ENCODE assay signal across 16 cellular contexts in genomic region chr5:139117342-139117884, GRCh38.
DNase-seq lines count a peak whose midpoint lies in the region; ATAC-seq, FAIRE-seq and TF ChIP-seq lines count a peak whose summit lies in the region.
"Had no signal": no experiment of that assay in that cellular context is flagged by ENCODE, and none has a peak within 500 bp of the region (broad histone marks: within the 10 kb centered on the region; RNA-seq: fewer than 3 reads in every experiment).

No MANE protein-coding gene starts in this region.

- 75% methylated on average over 1 of the region's 2 CpGs for WGBS in right lobe of liver (ENCODE audit: insufficient coverage, low coverage, low lambda C conversion rate, missing lambda C conversion rate)
- WGBS in hepatocyte (ENCODE audit: low lambda C conversion rate, missing lambda C conversion rate), result 89% methylated on average over 2 of the region's 2 CpGs

- H3K9me3 Mint-ChIP-seq in Caco-2 (ENCODE audit: unreplicated experiment) (peaks cover 10% of the 10 kb centered on the region), astrocyte (ENCODE audit: unreplicated experiment) (no peaks in the 10 kb centered on the region)

- no peak for FAIRE-seq in astrocyte (lab: Jason Lieb, UNC)
- FAIRE-seq: H1 had no signal

- no peaks in the 10 kb centered on the region for H3K27me3 ChIP-seq in Caco-2 (replicated peaks; ENCODE audit: control insufficient read depth, insufficient read depth, low read length)
- no peaks in the 10 kb centered on the region for H3K27me3 ChIP-seq in astrocyte (ENCODE audit: insufficient read depth, low read length)
- H3K27me3 ChIP-seq in right lobe of liver, result no peaks in the 10 kb centered on the region
- no peaks in the 10 kb centered on the region for H3K27me3 ChIP-seq in thoracic aorta (replicated peaks; ENCODE audit: insufficient read depth)
- H3K27me3 ChIP-seq in hepatocyte, result no peaks in the 10 kb centered on the region

- CTCF ChIA-PET in Caco-2 (lab: Charles Lee), result interaction anchor here (0.6 kb wide), 1 partner anchor 116 kb away, joined by 3 read pairs; no protein-coding TSS in a partner anchor

- no peak overlapping the region for H3K27ac ChIP-seq in astrocyte (ENCODE audit: low read depth, low read length)
- no peak overlapping the region for H3K27ac ChIP-seq in right lobe of liver
- peak overlapping the region; percentile 68 to 73 for H3K27ac ChIP-seq in thoracic aorta
- no peak overlapping the region for H3K27ac ChIP-seq in hepatocyte

- no peak for TF ChIP-seq CTCF in Caco-2 (IDR thresholded peaks at IDR 0.05; ENCODE audit: insufficient read depth in 1 of 2, low read depth in 1 of 2, low read length in 1 of 2, severe bottlenecking in 1 of 2, unreplicated experiment in 1 of 2)
- no peak for TF ChIP-seq CTCF in astrocyte (IDR thresholded peaks at IDR 0.05; ENCODE audit: insufficient read depth, low read depth, low read length)
- no peak for TF ChIP-seq CTCF in right lobe of liver (IDR thresholded peaks at IDR 0.05)
- no peak for TF ChIP-seq CTCF in thoracic aorta (IDR thresholded peaks at IDR 0.05)
- no peak for TF ChIP-seq CTCF in hepatocyte (IDR thresholded peaks at IDR 0.05; ENCODE audit: poor library complexity)

- H3K27me3 Mint-ChIP-seq in Caco-2 (ENCODE audit: insufficient read depth, unreplicated experiment) (no peaks in the 10 kb centered on the region), astrocyte (ENCODE audit: low read depth, unreplicated experiment) (peaks cover 7% of the 10 kb centered on the region)
- H3K27me3 Mint-ChIP-seq: B cell; CD4-positive, alpha-beta T cell had no signal

- H3K4me3 ChIP-seq in Caco-2 (ENCODE audit: low read depth, low read length) (no peak overlapping the region), astrocyte (ENCODE audit: insufficient read depth, low read depth, low read length) (no peak overlapping the region), right lobe of liver (no peak overlapping the region), thoracic aorta (no peak overlapping the region), hepatocyte (no peak overlapping the region)

- H3K9ac ChIP-seq in astrocyte (ENCODE audit: low read length), result no peak overlapping the region

- ATAC-seq in right lobe of liver, result peak; percentile 65 to 88 (median 76)
- no peak for ATAC-seq in thoracic aorta (ENCODE audit: insufficient number of reproducible peaks, low FRiP score, low read depth)

- H3K4me2 ChIP-seq in astrocyte (ENCODE audit: low read length) (no peak overlapping the region), hepatocyte (no peak overlapping the region)

- H4K20me1 ChIP-seq in astrocyte (ENCODE audit: insufficient read depth, low read length), result no peaks in the 10 kb centered on the region
- no peaks in the 10 kb centered on the region for H4K20me1 ChIP-seq in hepatocyte (ENCODE audit: insufficient read depth, poor library complexity, severe bottlenecking)

- H3K4me3 Mint-ChIP-seq in Caco-2 (ENCODE audit: unreplicated experiment) (no peak overlapping the region), astrocyte (ENCODE audit: unreplicated experiment) (no peak overlapping the region)
- H3K4me3 Mint-ChIP-seq: B cell; CD4-positive, alpha-beta T cell had no signal

- peak; percentile 26 to 43 for DNase-seq in Caco-2
- no peak for DNase-seq in astrocyte (ENCODE audit: low read depth)
- no peak for DNase-seq in right lobe of liver
- no peak for DNase-seq in thoracic aorta (ENCODE audit: low spot score)
- DNase-seq in hepatocyte (ENCODE audit: low spot score), result no peak
- no peak for DNase-seq in NCI-H2029 treated with DMSO at 0.1 percent for 48 hours (lab: John Stamatoyannopoulos, UW)
- DNase-seq in NCI-H1694 treated with DMSO at 0.1 percent for 48 hours (lab: John Stamatoyannopoulos, UW), result no peak
- DNase-seq: CD4-positive, alpha-beta T cell; EL; KBM-7; NCI-H1105 treated with DMSO at 0.1 percent for 48 hours; NCI-H1694; NCI-H2227 treated with DMSO at 0.1 percent for 48 hours; SHP77 had no signal

- H3K27ac Mint-ChIP-seq in Caco-2 (ENCODE audit: unreplicated experiment) (no peak overlapping the region), astrocyte (ENCODE audit: unreplicated experiment) (peak overlapping the region; percentile 12)
- H3K27ac Mint-ChIP-seq: B cell; CD4-positive, alpha-beta T cell had no signal

- no peak for TF ChIP-seq POLR2A in right lobe of liver (IDR thresholded peaks at IDR 0.05)

- H3K4me1 Mint-ChIP-seq in Caco-2 (ENCODE audit: low read depth, unreplicated experiment) (no peaks in the 10 kb centered on the region), astrocyte (ENCODE audit: low read depth, unreplicated experiment) (no peaks in the 10 kb centered on the region)
- H3K4me1 Mint-ChIP-seq: B cell had no signal

- H3K9me3 ChIP-seq in Caco-2 (no peaks in the 10 kb centered on the region), astrocyte (ENCODE audit: insufficient read depth, low read depth, low read length) (no peaks in the 10 kb centered on the region), right lobe of liver (no peaks in the 10 kb centered on the region), thoracic aorta (no peaks in the 10 kb centered on the region), hepatocyte (ENCODE audit: low read depth) (no peaks in the 10 kb centered on the region)

- H3K36me3 ChIP-seq in Caco-2 (ENCODE audit: control insufficient read depth, insufficient read depth, low read length) (no peaks in the 10 kb centered on the region; the same call in none of the 2 replicates), astrocyte (ENCODE audit: insufficient read depth, low read length) (no peaks in the 10 kb centered on the region), right lobe of liver (peaks cover 0 to 28% (median 1%) of the 10 kb centered on the region in 4 donors), thoracic aorta (no peaks in the 10 kb centered on the region), hepatocyte (replicated peaks; ENCODE audit: insufficient read depth, low read depth) (no peaks in the 10 kb centered on the region)

- BruUV-seq in Caco-2 (replicated peaks; lab: Mats Ljungman, UMichigan), result no TSS peak

- POLR2A ChIA-PET in Caco-2 (lab: Charles Lee), result no interaction called here

- H3K36me3 Mint-ChIP-seq in Caco-2 (ENCODE audit: insufficient read depth, unreplicated experiment), result peaks cover 5% of the 10 kb centered on the region
- peaks cover 28% of the 10 kb centered on the region for H3K36me3 Mint-ChIP-seq in astrocyte (ENCODE audit: low read depth, unreplicated experiment)

- H3K9me2 ChIP-seq in hepatocyte (replicated peaks; ENCODE audit: insufficient read depth), result no peaks in the 10 kb centered on the region

- H3K79me2 ChIP-seq in astrocyte (ENCODE audit: insufficient read depth, low read length) (no peaks in the 10 kb centered on the region), hepatocyte (no peaks in the 10 kb centered on the region)

- intact Hi-C loops in Caco-2 (cut with micrococcal nuclease; ENCODE audit: unreplicated experiment), result no loop called here
- intact Hi-C loops in right lobe of liver (cut with DNase I), result no loop called here

- H3K4me1 ChIP-seq in Caco-2, result peaks cover 12% of the 10 kb centered on the region
- H3K4me1 ChIP-seq in astrocyte (ENCODE audit: insufficient read depth, low read length), result no peaks in the 10 kb centered on the region
- peaks cover 0 to 12% (median 2%) of the 10 kb centered on the region in 4 donors for H3K4me1 ChIP-seq in right lobe of liver
- H3K4me1 ChIP-seq in thoracic aorta (ENCODE audit: control insufficient read depth in 1 of 2, low read depth in 2 of 2), result peaks cover 30 to 69% of the 10 kb centered on the region in 2 donors
- H3K4me1 ChIP-seq in hepatocyte (ENCODE audit: insufficient read depth), result no peaks in the 10 kb centered on the region

- H2AFZ ChIP-seq in astrocyte (ENCODE audit: low read depth, low read length) (no peak overlapping the region), hepatocyte (no peak overlapping the region)

Comparison
In these comparisons a context has a peak if more than half of its experiments do, and no peak if none do; other contexts are left out.
1. DNase-seq: peak in Caco-2 (2 of 2); none in astrocyte (single experiment), right lobe of liver (0 of 3), thoracic aorta (single experiment), hepatocyte (single experiment), NCI-H2029 treated with DMSO at 0.1 percent for 48 hours (single experiment) and NCI-H1694 treated with DMSO at 0.1 percent for 48 hours (single experiment).
2. H3K27ac ChIP-seq: peak in thoracic aorta (2 of 2); none in astrocyte (single experiment), right lobe of liver (0 of 3) and hepatocyte (single experiment).